ENCODE assay signal across 12 cellular contexts in the genomic region with DNA sequence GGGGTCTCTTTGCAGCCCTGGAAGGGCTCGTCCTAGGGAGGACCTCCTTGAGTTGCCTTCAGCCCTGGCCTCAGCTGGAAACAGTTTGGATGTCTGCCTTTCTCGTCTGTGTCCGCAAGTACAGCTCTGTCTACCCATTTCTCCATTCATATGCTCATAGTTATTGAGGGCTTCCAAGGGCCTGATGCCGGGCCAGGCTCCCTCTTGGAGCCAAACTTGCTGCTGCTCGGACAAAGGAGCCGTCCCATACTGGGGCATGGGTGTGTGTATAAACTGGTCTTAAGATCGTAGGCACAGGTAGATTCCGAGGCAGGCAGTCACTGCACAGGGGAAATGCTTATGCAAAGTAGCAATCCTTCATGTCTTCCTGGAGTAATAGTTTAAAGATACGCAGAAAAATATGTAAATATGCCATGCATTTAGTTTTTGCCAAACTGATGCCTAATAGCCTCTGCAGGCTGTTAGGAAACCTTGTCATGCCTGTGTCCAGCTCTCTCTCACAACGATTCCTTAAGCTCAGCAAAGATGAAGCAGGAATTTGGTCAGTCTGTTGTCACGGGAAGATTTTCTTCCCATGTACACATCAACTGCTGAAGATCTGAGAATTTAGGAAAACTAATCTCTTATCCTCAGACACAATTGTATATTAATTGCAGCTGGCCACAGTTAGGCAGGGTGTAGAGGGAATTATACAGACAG.
A peak's percentile ranks its signal among the peaks of the same experiment; 100 is the strongest.
DNase-seq lines count a peak whose midpoint lies in the region; ATAC-seq and TF ChIP-seq lines count a peak whose summit lies in the region.
"Had no signal": no experiment of that assay in that cellular context is flagged by ENCODE, and none has a peak within 500 bp of the region (broad histone marks: within the 10 kb centered on the region; RNA-seq: fewer than 3 reads in every experiment).

No MANE protein-coding gene starts in this region.

- H3K4me2 ChIP-seq in IMR-90 (ENCODE audit: low read depth, low read length): peak overlapping the region; percentile 74

- TF ChIP-seq CTCF in IMR-90 (conservative IDR thresholded peaks at IDR 0.05; ENCODE audit: low read depth, low read length) (no peak), chondrocyte (IDR thresholded peaks at IDR 0.05) (no peak), suprapubic skin (IDR thresholded peaks at IDR 0.05) (no peak)

- POLR2A ChIA-PET in IMR-90 (lab: Charles Lee; ENCODE audit: unreplicated experiment): no interaction called here

- peak; percentile 69 for ATAC-seq in IMR-90 (ENCODE audit: low read depth)
- ATAC-seq in natural killer cell treated with Interleukin-12 subunit alpha and Interleukin-12 subunit beta and Interleukin-15 and Interleukin-18, amount 100 ng/mL, for 72 hours: no peak
- ATAC-seq: stimulated activated effector memory CD8-positive, alpha-beta T cell treated with anti-CD3 and anti-CD28 coated beads, Interleukin-12 subunit alpha, Interleukin-12 subunit beta, amount 100 ng/mL, for 72 hours had no signal

- in situ Hi-C loops in IMR-90 (cut with MboI; ENCODE audit: low sequenced_read_pairs): loop anchor here (25.0 kb wide), 1 partner anchor 708 kb away; no protein-coding TSS in a partner anchor

- H3K27me3 ChIP-seq in IMR-90 (ENCODE audit: control insufficient read depth, insufficient read depth, low read length) (no peaks in the 10 kb centered on the region), muscle layer of colon (ENCODE audit: control insufficient read depth in 1 of 2, insufficient read depth in 2 of 2, low read length in 2 of 2) (no peaks in the 10 kb centered on the region), suprapubic skin (no peaks in the 10 kb centered on the region)
- H3K27me3 ChIP-seq: pancreas, SJSA1 had no signal

- no peak overlapping the region for H2BK20ac ChIP-seq in IMR-90 (ENCODE audit: low read depth, low read length)

- H3K9ac ChIP-seq in IMR-90 (ENCODE audit: low read depth, low read length): no peak overlapping the region
- no peak overlapping the region for H3K9ac ChIP-seq in muscle layer of colon (ENCODE audit: low read length)

- no peak overlapping the region for H2BK15ac ChIP-seq in IMR-90 (ENCODE audit: low read depth, low read length)

- peaks cover 18 to 52% of the 10 kb centered on the region in 2 experiments; a peak in 3 of 4 replicates for H3K79me1 ChIP-seq in IMR-90 (ENCODE audit: low read depth in 1 of 2, low read length in 2 of 2)

- H3K4ac ChIP-seq in IMR-90 (ENCODE audit: low read depth, low read length): no peak overlapping the region

- no peaks in the 10 kb centered on the region for H3K36me3 ChIP-seq in IMR-90 (ENCODE audit: control insufficient read depth, insufficient read depth, low read length)
- H3K36me3 ChIP-seq in muscle layer of colon (ENCODE audit: insufficient read depth, low read length): peaks cover 10% of the 10 kb centered on the region
- peaks cover 4% of the 10 kb centered on the region for H3K36me3 ChIP-seq in suprapubic skin
- H3K36me3 ChIP-seq: pancreas, SJSA1 had no signal

- no peak overlapping the region for H4K91ac ChIP-seq in IMR-90 (ENCODE audit: insufficient read depth, low read depth, low read length)

- peaks cover 59% of the 10 kb centered on the region for H3K4me1 Mint-ChIP-seq in chondrocyte (ENCODE audit: low read depth)
- H3K4me1 Mint-ChIP-seq in natural killer cell treated with Interleukin-12 subunit alpha and Interleukin-12 subunit beta and Interleukin-15 and Interleukin-18, amount 100 ng/mL, for 72 hours (ENCODE audit: low read depth in 2 of 2): no peaks in the 10 kb centered on the region
- H3K4me1 Mint-ChIP-seq: stimulated activated effector memory CD8-positive, alpha-beta T cell treated with anti-CD3 and anti-CD28 coated beads, Interleukin-12 subunit alpha, Interleukin-12 subunit beta, amount 100 ng/mL, for 72 hours had no signal

- CTCF ChIA-PET in IMR-90 (lab: Yijun Ruan, JAX): interaction anchor here (1.1 to 1.5 kb wide), 2 partner anchors 8 to 12 kb away, joined by 3 to 6 read pairs; no protein-coding TSS in a partner anchor

- peak overlapping the region; percentile 62 for H3K4me3 Mint-ChIP-seq in chondrocyte (ENCODE audit: unreplicated experiment)
- H3K4me3 Mint-ChIP-seq in natural killer cell treated with Interleukin-12 subunit alpha and Interleukin-12 subunit beta and Interleukin-15 and Interleukin-18, amount 100 ng/mL, for 72 hours: no peak overlapping the region
- H3K4me3 Mint-ChIP-seq: stimulated activated effector memory CD8-positive, alpha-beta T cell treated with anti-CD3 and anti-CD28 coated beads, Interleukin-12 subunit alpha, Interleukin-12 subunit beta, amount 100 ng/mL, for 72 hours had no signal

- H3K27ac ChIP-seq in IMR-90 (ENCODE audit: insufficient read depth, low read length): peak overlapping the region; percentile 57; the same call in 1 of the 2 replicates
- peak overlapping the region; percentile 60 for H3K27ac ChIP-seq in muscle layer of colon (ENCODE audit: low read depth, low read length)
- H3K27ac ChIP-seq in suprapubic skin: peak overlapping the region; percentile 47
- H3K27ac ChIP-seq: pancreas, SJSA1 had no signal

- no peak for DNase-seq in IMR-90
- no peak for DNase-seq in chondrocyte (ENCODE audit: low spot score)
- DNase-seq in suprapubic skin (ENCODE audit: low spot score in 2 of 2): no peak
- DNase-seq in natural killer cell treated with Interleukin-12 subunit alpha and Interleukin-12 subunit beta and Interleukin-15 and Interleukin-18, amount 100 ng/mL, for 72 hours (ENCODE audit: low spot score): no peak
- DNase-seq in NCI-H187 treated with DMSO at 0.1 percent for 48 hours (lab: John Stamatoyannopoulos, UW): no peak
- no peak for DNase-seq in cerebellum (ENCODE audit: low spot score)
- DNase-seq: effector CD8-positive, alpha-beta T cell; NCI-H1417; pancreas had no signal

- BruUV-seq in IMR-90 (replicated peaks; lab: Mats Ljungman, UMichigan): no TSS peak

- no peak overlapping the region for H3K56ac ChIP-seq in IMR-90 (ENCODE audit: extremely low read depth, insufficient read depth, low read length)

- H2AK5ac ChIP-seq in IMR-90 (ENCODE audit: low read depth, low read length): no peak overlapping the region; the same call in 1 of the 2 replicates

- H3K14ac ChIP-seq in IMR-90 (replicated peaks; ENCODE audit: low read depth, low read length): no peak overlapping the region

- TF ChIP-seq RAD21 in IMR-90 (IDR thresholded peaks at IDR 0.05; ENCODE audit: low read length): no peak

- no peak for TF ChIP-seq POLR2A in IMR-90 (IDR thresholded peaks at IDR 0.05; ENCODE audit: low read depth, low read length)
- TF ChIP-seq POLR2A in suprapubic skin (IDR thresholded peaks at IDR 0.05): no peak

- no peak overlapping the region for H3K23ac ChIP-seq in IMR-90 (ENCODE audit: low read depth, low read length)

- intact Hi-C loops in IMR-90 (cut with micrococcal nuclease): no loop called here

- no peaks in the 10 kb centered on the region for H3K27me3 Mint-ChIP-seq in chondrocyte (ENCODE audit: low read depth)
- peaks cover 13 to 27% of the 10 kb centered on the region in 2 donors for H3K27me3 Mint-ChIP-seq in natural killer cell treated with Interleukin-12 subunit alpha and Interleukin-12 subunit beta and Interleukin-15 and Interleukin-18, amount 100 ng/mL, for 72 hours

- H2BK120ac ChIP-seq in IMR-90 (ENCODE audit: low read depth, low read length): no peak overlapping the region

- no peaks in the 10 kb centered on the region for H3K9me3 Mint-ChIP-seq in chondrocyte (ENCODE audit: low read depth)
- H3K9me3 Mint-ChIP-seq in natural killer cell treated with Interleukin-12 subunit alpha and Interleukin-12 subunit beta and Interleukin-15 and Interleukin-18, amount 100 ng/mL, for 72 hours: no peaks in the 10 kb centered on the region
- H3K9me3 Mint-ChIP-seq: stimulated activated effector memory CD8-positive, alpha-beta T cell treated with anti-CD3 and anti-CD28 coated beads, Interleukin-12 subunit alpha, Interleukin-12 subunit beta, amount 100 ng/mL, for 72 hours had no signal

- H3K4me1 ChIP-seq in IMR-90 (ENCODE audit: control insufficient read depth, insufficient read depth, low read length) (peaks cover 11% of the 10 kb centered on the region), muscle layer of colon (ENCODE audit: insufficient read depth, low read length) (peaks cover 61% of the 10 kb centered on the region), suprapubic skin (peaks cover 41% of the 10 kb centered on the region)
- H3K4me1 ChIP-seq: pancreas, SJSA1 had no signal

- dilution Hi-C loops in IMR-90 (cut with HindIII; ENCODE audit: low sequenced_read_pairs, unreplicated experiment): no loop called here

- H3K4me3 ChIP-seq in IMR-90 (ENCODE audit: insufficient read depth, low read depth, low read length): no peak overlapping the region
- H3K4me3 ChIP-seq in muscle layer of colon (ENCODE audit: low read depth in 1 of 2, low read length in 2 of 2): no peak overlapping the region
- no peak overlapping the region for H3K4me3 ChIP-seq in suprapubic skin
- H3K4me3 ChIP-seq: pancreas, SJSA1 had no signal

- WGBS in IMR-90 (ENCODE audit: extremely low coverage in 2 of 2, insufficient read length in 1 of 2), 2 experiments: 41% methylated on average over 4 of the region's 11 CpGs; no CpG with 5 or more reads in 1 of the 2 experiments
- 37% methylated on average over 7 of the region's 11 CpGs for WGBS in suprapubic skin

- H3K9me3 ChIP-seq in IMR-90 (ENCODE audit: control insufficient read depth, insufficient read depth, low read length) (no peaks in the 10 kb centered on the region), muscle layer of colon (ENCODE audit: low read length) (no peaks in the 10 kb centered on the region), suprapubic skin (no peaks in the 10 kb centered on the region)
- H3K9me3 ChIP-seq: pancreas, SJSA1 had no signal

- no peak for TF ChIP-seq EP300 in suprapubic skin (IDR thresholded peaks at IDR 0.05)

- H2BK5ac ChIP-seq in IMR-90 (ENCODE audit: low read depth, low read length, poor library complexity, severe bottlenecking): no peak overlapping the region

- peaks cover 14% of the 10 kb centered on the region; the same call in 1 of the 2 replicates for H4K20me1 ChIP-seq in IMR-90 (ENCODE audit: insufficient read depth, low read length)

- H3K36me3 Mint-ChIP-seq in chondrocyte (ENCODE audit: low read depth): peaks cover 5% of the 10 kb centered on the region
- H3K36me3 Mint-ChIP-seq in natural killer cell treated with Interleukin-12 subunit alpha and Interleukin-12 subunit beta and Interleukin-15 and Interleukin-18, amount 100 ng/mL, for 72 hours: no peaks in the 10 kb centered on the region
- H3K36me3 Mint-ChIP-seq: stimulated activated effector memory CD8-positive, alpha-beta T cell treated with anti-CD3 and anti-CD28 coated beads, Interleukin-12 subunit alpha, Interleukin-12 subunit beta, amount 100 ng/mL, for 72 hours had no signal

- H4K8ac ChIP-seq in IMR-90 (ENCODE audit: low read depth in 2 of 2, low read length in 2 of 2): no peak overlapping the region

- no peak overlapping the region for H4K5ac ChIP-seq in IMR-90 (ENCODE audit: low read depth, low read length)

- peak overlapping the region; percentile 92 for H3K27ac Mint-ChIP-seq in chondrocyte (ENCODE audit: unreplicated experiment)
- H3K27ac Mint-ChIP-seq in natural killer cell treated with Interleukin-12 subunit alpha and Interleukin-12 subunit beta and Interleukin-15 and Interleukin-18, amount 100 ng/mL, for 72 hours: no peak overlapping the region
- H3K27ac Mint-ChIP-seq: stimulated activated effector memory CD8-positive, alpha-beta T cell treated with anti-CD3 and anti-CD28 coated beads, Interleukin-12 subunit alpha, Interleukin-12 subunit beta, amount 100 ng/mL, for 72 hours had no signal

- no peak overlapping the region for H2AFZ ChIP-seq in IMR-90 (replicated peaks; ENCODE audit: low read length, poor library complexity)

- H2AK9ac ChIP-seq in IMR-90 (replicated peaks; ENCODE audit: low read depth, low read length, poor library complexity): no peak overlapping the region

- no peak overlapping the region for H3K18ac ChIP-seq in IMR-90 (ENCODE audit: low read depth, low read length)

- peaks cover 4% of the 10 kb centered on the region for H3K9me1 ChIP-seq in IMR-90 (ENCODE audit: insufficient read depth, low read length)
